Comparison of ENCODE assay signal across 21 cellular contexts in genomic region chr4:2217726-2218125, GRCh38. TPM values are rescaled to one million over a fixed set of nuclear protein-coding genes. Genes with fewer than 3 reads are reported as not detected.
DNase-seq lines count a peak whose midpoint lies in the region; ATAC-seq, FAIRE-seq and TF ChIP-seq lines count a peak whose summit lies in the region.
"Had no signal": no experiment of that assay in that cellular context is flagged by ENCODE, and none has a peak within 500 bp of the region (broad histone marks: within the 10 kb centered on the region; RNA-seq: fewer than 3 reads in every experiment).

No MANE protein-coding gene starts in this region.

- H3K9ac ChIP-seq in K562 (ENCODE audit: insufficient read depth in 1 of 2, low read depth in 2 of 2, low read length in 2 of 2), result no peak overlapping the region

- H3K4me1 ChIP-seq in K562 (replicated peaks in 1 of 2; ENCODE audit: control insufficient read depth in 2 of 2, insufficient read depth in 2 of 2, low read length in 2 of 2) (no peaks in the 10 kb centered on the region; a peak in 1 of 5 replicates), Peyer's patch (no peaks in the 10 kb centered on the region)

- DNase-seq in EL (peak; percentile 29), M059J (ENCODE audit: low read depth) (peak; percentile 76), K562 (ENCODE audit: extremely low read depth in 1 of 4, low spot score in 3 of 4) (no peak), kidney glomerular epithelial cell (lab: John Stamatoyannopoulos, UW) (peak; percentile 69), NCI-H1694 (lab: John Stamatoyannopoulos, UW) (no peak), GM12892 (ENCODE audit: insufficient read length) (no peak), T1000 (lab: John Stamatoyannopoulos, UW) (no peak), Peyer's patch (no peak)
- DNase-seq: activated CD4-positive, alpha-beta T cell treated with anti-CD3 and anti-CD28 coated beads, Interleukin-2, amount 10 ng/mL, durations not matched to agents 7 days and 5 days; activated CD8-positive, alpha-beta memory T cell treated with anti-CD3 and anti-CD28 coated beads, Interleukin-2, amount 50 U/mL, for 4 hours; activated effector memory CD4-positive, alpha-beta T cell treated with Interleukin-2 at 50 U/mL for 16 hours; CD8-positive, alpha-beta T cell; central memory CD4-positive, alpha-beta T cell; H9; heart left ventricle; NCI-H1930; stimulated activated CD4-positive, alpha-beta T cell treated with anti-CD3 and anti-CD28 coated beads, Interleukin-2, amount 100 ng/mL, for 24 hours; stimulated activated naive CD4-positive, alpha-beta T cell treated with Interleukin-2 at 50 U/mL for 16 hours; tibial artery had no signal

- no peaks in the 10 kb centered on the region for H3K9me1 ChIP-seq in K562 (ENCODE audit: control insufficient read depth, insufficient read depth, low read length)

- POLR2A ChIA-PET in K562 (lab: Yijun Ruan, JAX), result interaction anchor here (0.6 to 1.5 kb wide), 4 partner anchors 9 to 251 kb away, joined by 3 to 5 read pairs (median 3); partner anchors contain the start of gene RNF4

- no peak for TF ChIP-seq EP300 in K562 (IDR thresholded peaks at IDR 0.05; ENCODE audit: low read length)

- H3K36me3 ChIP-seq in K562 (ENCODE audit: control insufficient read depth, insufficient read depth, low read length), result peaks cover 1% of the 10 kb centered on the region; the same call in 1 of the 3 replicates
- no peaks in the 10 kb centered on the region for H3K36me3 ChIP-seq in Peyer's patch

- H4K20me1 ChIP-seq in K562 (replicated peaks; ENCODE audit: control insufficient read depth, insufficient read depth, low read length), result peaks cover 7% of the 10 kb centered on the region; the same call in 1 of the 2 replicates

- TF ChIP-seq CTCF in K562 (IDR thresholded peaks at IDR 0.05 in 2 of 3, conservative IDR thresholded peaks at IDR 0.05 in 1 of 3; ENCODE audit: insufficient read depth in 2 of 3, low read depth in 1 of 3, low read length in 3 of 3), result no peak
- no peak for TF ChIP-seq CTCF in Peyer's patch (IDR thresholded peaks at IDR 0.05)

- H3K4me2 ChIP-seq in K562 (ENCODE audit: insufficient read depth, low read length), result no peak overlapping the region

- no peak overlapping the region for H3K4me3 ChIP-seq in K562
- no peak overlapping the region for H3K4me3 ChIP-seq in Peyer's patch
- H3K4me3 ChIP-seq: esophagus muscularis mucosa, heart left ventricle, lung, tibial artery had no signal

- BruUV-seq in K562 (replicated peaks; lab: Mats Ljungman, UMichigan), result no TSS peak

- FAIRE-seq in K562 (lab: Jason Lieb, UNC) (no peak), GM12892 (lab: Jason Lieb, UNC) (no peak)

- no peak for TF ChIP-seq POLR2A in K562 (conservative IDR thresholded peaks at IDR 0.05)
- TF ChIP-seq POLR2A in GM12892 (IDR thresholded peaks at IDR 0.05; ENCODE audit: low read depth, low read length), result no peak
- TF ChIP-seq POLR2A in Peyer's patch (IDR thresholded peaks at IDR 0.05), result no peak

- ATAC-seq in K562, result no peak
- ATAC-seq: CD8-positive, alpha-beta T cell; heart left ventricle had no signal

- no peak overlapping the region for H3K27ac ChIP-seq in K562 (ENCODE audit: extremely low read depth, low read depth, low read length)
- H3K27ac ChIP-seq in Peyer's patch, result no peak overlapping the region
- H3K27ac ChIP-seq: esophagus muscularis mucosa, heart left ventricle, tibial artery had no signal

- H3K27me3 ChIP-seq in K562 (ENCODE audit: control insufficient read depth in 2 of 2, insufficient read depth in 2 of 2, low read length in 2 of 2) (peaks cover 0 to 9% of the 10 kb centered on the region in 2 experiments; a peak in 3 of 5 replicates), Peyer's patch (no peaks in the 10 kb centered on the region)
- H3K27me3 ChIP-seq: esophagus muscularis mucosa, heart left ventricle, tibial artery had no signal

- in situ Hi-C loops in K562 (cut with MboI), result no loop called here

- H3K79me2 ChIP-seq in K562 (ENCODE audit: control insufficient read depth, insufficient read depth, low read length), result no peaks in the 10 kb centered on the region

- H3K9me3 ChIP-seq in K562 (replicated peaks; ENCODE audit: control insufficient read depth, insufficient read depth, low read depth, low read length) (no peaks in the 10 kb centered on the region), Peyer's patch (no peaks in the 10 kb centered on the region)
- H3K9me3 ChIP-seq: esophagus muscularis mucosa, heart left ventricle, tibial artery had no signal

- WGBS in K562 (ENCODE audit: insufficient coverage, low coverage, missing lambda C conversion rate), result 5% methylated on average over 3 of the region's 3 CpGs

- intact Hi-C loops in K562 (cut with micrococcal nuclease), result no loop called here

- TF ChIP-seq RAD21 in K562 (CRISPR knock-in tag; conservative IDR thresholded peaks at IDR 0.05 in 1 of 2, IDR thresholded peaks at IDR 0.05 in 1 of 2), result no peak

- CTCF ChIA-PET in K562 (lab: Yijun Ruan, JAX; ENCODE audit: low intra/inter-chr PET ratio), result interaction anchor here (2.8 kb wide), 1 partner anchor 224 kb away, joined by 25 read pairs; no protein-coding TSS in a partner anchor

- H2AFZ ChIP-seq in K562 (ENCODE audit: low read depth, low read length), result no peak overlapping the region

RNA-seq across cellular contexts. Expression of gene HAUS3, which starts 24.2 kb away (rescaled TPM):
- total RNA-seq in M059J (2014; rRNA removed; shearing (Covaris generic)), result 7.7 and 14.2 TPM in 2 replicates
- total RNA-seq in K562 (2011; cell fraction: chromatin; rRNA removed; ENCODE audit: low replicate concordance), result 10.9 and 54.8 TPM in 2 replicates
- 8.7 and 12.0 TPM in 2 replicates for total RNA-seq in K562 (2011; cell fraction: nucleolus; rRNA removed)
- 17.7 and 23.4 TPM in 2 replicates for total RNA-seq in K562 (2011; cell fraction: nucleoplasm; rRNA removed)
- total RNA-seq in K562 (2014; rRNA removed), result 14.9 and 15.8 TPM in 2 replicates
- 25.7 and 29.2 TPM in 2 replicates for total RNA-seq in K562 (2014; rRNA removed; fragmentation: Illumina TruSeq; extraction: Trizol)
- total RNA-seq in K562 (2015; rRNA removed; fragmentation: Illumina TruSeq; extraction: Trizol), result 20.1 and 22.3 TPM in 2 replicates
- total RNA-seq in K562 (2021), result 19.8 and 20.0 TPM in 2 replicates
- polyA plus RNA-seq in K562 (2011; rRNA removed), result 15.3 and 21.5 TPM in 2 replicates
- 6.7 and 9.4 TPM in 2 replicates for polyA plus RNA-seq in K562 (2011; cell fraction: cytosol; rRNA removed)
- 15.3 and 17.4 TPM in 2 replicates for polyA plus RNA-seq in K562 (2011; cell fraction: nucleus; rRNA removed)
- 15.3 and 16.2 TPM in 2 replicates for polyA plus RNA-seq in K562 (2012)
- 18.7 and 22.3 TPM in 2 replicates for polyA plus RNA-seq in K562 (2014; fragmentation: Illumina TruSeq; extraction: Trizol)
- polyA plus RNA-seq in K562 (2014; fragmentation: Nextera tagmentation; extraction: Ambion mirVana), result 1 to 10 TPM; 8.9 to 9.6 TPM
- 22.8 and 25.0 TPM in 2 replicates for polyA plus RNA-seq in K562 (2014; rRNA removed)
- 12.1 and 15.7 TPM in 2 replicates for polyA minus RNA-seq in K562 (2011; rRNA and poly(A)+ RNA removed)
- 5.9 and 8.2 TPM in 2 replicates for polyA minus RNA-seq in K562 (2011; cell fraction: cytosol; rRNA and poly(A)+ RNA removed)
- 8.5 and 14.3 TPM in 2 replicates for polyA minus RNA-seq in K562 (2011; cell fraction: nucleus; rRNA and poly(A)+ RNA removed)
- 14.5 TPM for polyA plus RNA-seq in GM12892 (2012; ENCODE audit: missing spikeins)
- 10 to 100 TPM in 1 of 4 donors, 1 to 10 TPM in 3; 8.6 to 11.6 (median 9.0) TPM for total RNA-seq in Peyer's patch

RNA-seq across cellular contexts. Expression of gene POLN, which starts 24.2 kb away (rescaled TPM):
- total RNA-seq in M059J (2014; rRNA removed; shearing (Covaris generic)), result 0.44 TPM in 1 of 2 replicates, not detected in the other
- 3.2 and 4.6 TPM in 2 replicates for total RNA-seq in K562 (2011; cell fraction: chromatin; rRNA removed; ENCODE audit: low replicate concordance)
- total RNA-seq in K562 (2011; cell fraction: nucleolus; rRNA removed), result 0.33 and 0.39 TPM in 2 replicates
- total RNA-seq in K562 (2011; cell fraction: nucleoplasm; rRNA removed), result 0.37 and 1.5 TPM in 2 replicates
- total RNA-seq in K562 (2014; rRNA removed), result 0.09 and 0.16 TPM in 2 replicates
- total RNA-seq in K562 (2014; rRNA removed; fragmentation: Illumina TruSeq; extraction: Trizol), result 0.47 and 0.70 TPM in 2 replicates
- 0.72 and 0.91 TPM in 2 replicates for total RNA-seq in K562 (2015; rRNA removed; fragmentation: Illumina TruSeq; extraction: Trizol)
- 0.45 and 0.58 TPM in 2 replicates for total RNA-seq in K562 (2021)
- polyA plus RNA-seq in K562 (2011; rRNA removed), result 0.54 and 0.70 TPM in 2 replicates
- 0.12 and 0.25 TPM in 2 replicates for polyA plus RNA-seq in K562 (2011; cell fraction: cytosol; rRNA removed)
- polyA plus RNA-seq in K562 (2011; cell fraction: nucleus; rRNA removed), result 0.40 and 1.5 TPM in 2 replicates
- 0.33 and 1.5 TPM in 2 replicates for polyA plus RNA-seq in K562 (2012)
- polyA plus RNA-seq in K562 (2014; fragmentation: Illumina TruSeq; extraction: Trizol), result 0.15 and 0.33 TPM in 2 replicates
- under 1 TPM; 0.08 to 0.25 TPM for polyA plus RNA-seq in K562 (2014; fragmentation: Nextera tagmentation; extraction: Ambion mirVana)
- 0.32 and 0.46 TPM in 2 replicates for polyA plus RNA-seq in K562 (2014; rRNA removed)
- polyA minus RNA-seq in K562 (2011; rRNA and poly(A)+ RNA removed), result 1.2 and 2.1 TPM in 2 replicates
- polyA minus RNA-seq in K562 (2011; cell fraction: cytosol; rRNA and poly(A)+ RNA removed), result 0.73 TPM in 1 of 2 replicates, not detected in the other
- polyA minus RNA-seq in K562 (2011; cell fraction: nucleus; rRNA and poly(A)+ RNA removed), result 0.40 and 0.56 TPM in 2 replicates
- 1.5 TPM for polyA plus RNA-seq in GM12892 (2012; ENCODE audit: missing spikeins)
- 1 to 10 TPM in 3 of 4 donors, under 1 TPM in 1; 0.70 to 6.6 (median 3.2) TPM for total RNA-seq in Peyer's patch

RNA-seq across cellular contexts. Expression of gene MXD4, which starts 44.2 kb away (rescaled TPM):
- 11.1 and 19.2 TPM in 2 replicates for total RNA-seq in M059J (2014; rRNA removed; shearing (Covaris generic))
- 28.6 and 67.2 TPM in 2 replicates for total RNA-seq in K562 (2011; cell fraction: chromatin; rRNA removed; ENCODE audit: low replicate concordance)
- total RNA-seq in K562 (2011; cell fraction: nucleolus; rRNA removed), result 27.8 and 29.2 TPM in 2 replicates
- total RNA-seq in K562 (2011; cell fraction: nucleoplasm; rRNA removed), result 20.9 and 26.7 TPM in 2 replicates
- total RNA-seq in K562 (2014; rRNA removed) (8.8 and 11.2 TPM in 2 replicates), K562 (2014; rRNA removed; fragmentation: Illumina TruSeq; extraction: Trizol) (1.3 and 1.7 TPM in 2 replicates), K562 (2015; rRNA removed; fragmentation: Illumina TruSeq; extraction: Trizol) (5.9 and 6.1 TPM in 2 replicates), K562 (2021) (13.5 and 14.0 TPM in 2 replicates), Peyer's patch (10 to 100 TPM; 28.9 to 52.5 (median 44.0) TPM)
- polyA plus RNA-seq in K562 (2011; rRNA removed) (9.1 and 14.4 TPM in 2 replicates), K562 (2014; fragmentation: Illumina TruSeq; extraction: Trizol) (4.4 and 7.0 TPM in 2 replicates), K562 (2014; fragmentation: Nextera tagmentation; extraction: Ambion mirVana) (under 1 TPM; 0.06 to 0.29 TPM), K562 (2014; rRNA removed) (8.9 and 10.2 TPM in 2 replicates)
- 10.3 and 17.4 TPM in 2 replicates for polyA plus RNA-seq in K562 (2011; cell fraction: cytosol; rRNA removed)
- 49.5 and 56.9 TPM in 2 replicates for polyA plus RNA-seq in K562 (2011; cell fraction: nucleus; rRNA removed)
- 9.3 and 17.8 TPM in 2 replicates for polyA plus RNA-seq in K562 (2012)
- polyA minus RNA-seq in K562 (2011; rRNA and poly(A)+ RNA removed), result 3.4 and 3.6 TPM in 2 replicates
- polyA minus RNA-seq in K562 (2011; cell fraction: cytosol; rRNA and poly(A)+ RNA removed), result 4.6 and 8.3 TPM in 2 replicates
- 13.1 and 22.0 TPM in 2 replicates for polyA minus RNA-seq in K562 (2011; cell fraction: nucleus; rRNA and poly(A)+ RNA removed)
- 5.0 TPM for polyA plus RNA-seq in GM12892 (2012; ENCODE audit: missing spikeins)

Comparison
In these comparisons a context has a peak if more than half of its experiments do, and no peak if none do; other contexts are left out.
1. DNase-seq: peak in EL (single experiment), M059J (single experiment) and kidney glomerular epithelial cell (single experiment); none in K562 (0 of 4), NCI-H1694 (single experiment), GM12892 (single experiment), T1000 (single experiment) and Peyer's patch (0 of 3).